Comparison of ENCODE assay signal across 20 cellular contexts in the genomic region with DNA sequence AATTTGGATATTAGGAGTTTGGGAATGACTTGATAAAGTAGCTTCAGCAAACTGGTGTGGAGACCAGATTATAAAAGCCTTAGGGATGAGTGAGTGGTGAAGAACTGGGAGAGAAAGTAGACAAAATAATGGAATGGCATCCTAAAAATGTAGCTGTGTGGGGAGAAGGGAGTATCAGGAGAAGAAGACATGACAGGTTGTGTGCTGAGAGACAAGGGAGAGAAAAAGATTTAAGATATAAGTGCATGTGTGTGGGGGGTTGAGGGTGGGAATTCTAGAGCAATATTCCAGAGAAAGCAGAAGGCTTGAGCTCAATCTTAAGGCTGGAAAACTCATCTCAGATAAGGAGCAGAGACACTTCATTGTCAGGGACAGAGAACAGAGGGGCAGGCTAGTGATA.
"Had no signal": no experiment of that assay in that cellular context is flagged by ENCODE, and none has a peak within 500 bp of the region (broad histone marks: within the 10 kb centered on the region; RNA-seq: fewer than 3 reads in every experiment).

No MANE protein-coding gene starts in this region.

- H3K4me3 ChIP-seq: dorsolateral prefrontal cortex, esophagus muscularis mucosa, gastroesophageal sphincter, lung, mucosa of descending colon, tibial artery, upper lobe of right lung, vagina had no signal

- H3K4me1 ChIP-seq: esophagus muscularis mucosa, gastroesophageal sphincter, tibial artery, upper lobe of right lung, vagina had no signal

- H3K9me3 ChIP-seq: esophagus muscularis mucosa, gastroesophageal sphincter, mucosa of descending colon, neutrophil, tibial artery, upper lobe of right lung, vagina had no signal

- H3K27me3 ChIP-seq: dorsolateral prefrontal cortex, esophagus muscularis mucosa, gastroesophageal sphincter, neutrophil, tibial artery, upper lobe of right lung, vagina had no signal

- H3K27ac ChIP-seq: dorsolateral prefrontal cortex, esophagus muscularis mucosa, gastroesophageal sphincter, neutrophil, tibial artery, upper lobe of right lung, vagina had no signal

- DNase-seq: cortex of kidney; dorsolateral prefrontal cortex; effector CD8-positive, alpha-beta T cell; glutamatergic neuron; immature natural killer cell; kidney; left colon; left ventricle myocardium superior; mucosa of descending colon; naive thymus-derived CD8-positive, alpha-beta T cell; right cardiac atrium; stimulated activated CD4-positive, alpha-beta T cell treated with anti-CD3 and anti-CD28 coated beads, Interleukin-4, amount 100 ng/mL, for 24 hours; tibial artery; upper lobe of right lung had no signal

- H3K36me3 ChIP-seq: esophagus muscularis mucosa, gastroesophageal sphincter, neutrophil, tibial artery, upper lobe of right lung, vagina had no signal

- ATAC-seq: gastroesophageal sphincter; left colon; left ventricle myocardium superior; mucosa of descending colon; naive thymus-derived CD8-positive, alpha-beta T cell; right cardiac atrium; stimulated activated memory B cell treated with anti-CD40 and anti-IgM and Interleukin-4, amounts not matched to agents 10 μg/mL and 1 μg/mL and 100 μg/mL, for 72 hours; upper lobe of right lung had no signal
